8 cellular contexts compared by ENCODE assay signal in genomic region chr2:240565267-240566202, GRCh38. TPM values are rescaled to one million over a fixed set of nuclear protein-coding genes. Genes with fewer than 3 reads are reported as not detected.
DNase-seq lines count a peak whose midpoint lies in the region; ATAC-seq and FAIRE-seq lines count a peak whose summit lies in the region.

No MANE protein-coding gene starts in this region.

- WGBS in small intestine, 3 donors: 21 to 37% (median 24%) methylated on average over 26 to 27 of the region's 27 CpGs

- H3K27ac ChIP-seq in BLaER1 treated with 17β-estradiol and CSF1 and Interleukin-3, amounts not matched to agents 10 nM and 100 nM: peak overlapping the region; percentile 75 to 100 (median 98)
- H3K27ac ChIP-seq in SK-N-MC (0 out of 2 replicates have a peak overlapping the region, but pooled peaks have one; percentile 37), small intestine (ENCODE audit: low read depth in 1 of 2, low read length in 1 of 2) (peak overlapping the region; percentile 97 to 99)

- peak; percentile 62 for DNase-seq in GM19239 (ENCODE audit: insufficient read length, low spot score)
- no peak for DNase-seq in SK-N-MC (ENCODE audit: low read depth, low spot score)
- peak; percentile 92 for DNase-seq in activated naive CD4-positive, alpha-beta T cell treated with Interleukin-2 at 50 U/mL for 16 hours
- peak; percentile 89 for DNase-seq in left cardiac atrium
- peak; percentile 96 for DNase-seq in small intestine
- no peak for DNase-seq in COR-L47 (lab: John Stamatoyannopoulos, UW)

- no peaks in the 10 kb centered on the region for H3K9me3 ChIP-seq in BLaER1 treated with 17β-estradiol and CSF1 and Interleukin-3, amounts not matched to agents 10 nM and 100 nM (replicated peaks in 1 of 11)
- H3K9me3 ChIP-seq in SK-N-MC (ENCODE audit: low read depth, low read length) (no peaks in the 10 kb centered on the region), small intestine (ENCODE audit: control insufficient read depth, low read depth) (no peaks in the 10 kb centered on the region)

- H3K4me2 ChIP-seq in BLaER1 treated with 17β-estradiol and CSF1 and Interleukin-3, amounts not matched to agents 10 nM and 100 nM: peak overlapping the region; percentile 90 to 100 (median 97)

- H3K27me3 ChIP-seq in BLaER1 treated with 17β-estradiol and CSF1 and Interleukin-3, amounts not matched to agents 10 nM and 100 nM: no peaks in the 10 kb centered on the region
- H3K27me3 ChIP-seq in small intestine (ENCODE audit: control insufficient read depth in 2 of 2, insufficient read depth in 2 of 2, low read length in 2 of 2): no peaks in the 10 kb centered on the region

- H3K36me3 ChIP-seq in BLaER1 treated with 17β-estradiol and CSF1 and Interleukin-3, amounts not matched to agents 10 nM and 100 nM: peaks cover 0 to 14% (median 11%) of the 10 kb centered on the region in 11 experiments; a peak in 13 of 22 replicates
- no peaks in the 10 kb centered on the region for H3K36me3 ChIP-seq in SK-N-MC (ENCODE audit: insufficient read depth, low read length)
- H3K36me3 ChIP-seq in small intestine (ENCODE audit: control insufficient read depth in 2 of 2, insufficient read depth in 2 of 2, low read length in 2 of 2): no peaks in the 10 kb centered on the region

- H3K4me3 ChIP-seq in BLaER1 treated with 17β-estradiol and CSF1 and Interleukin-3, amounts not matched to agents 10 nM and 100 nM: peak overlapping the region; percentile 44 to 95 (median 60)
- H3K4me3 ChIP-seq in SK-N-MC: peak overlapping the region; percentile 68
- H3K4me3 ChIP-seq in small intestine (ENCODE audit: low read depth in 1 of 2, low read length in 2 of 2): peak overlapping the region in 1 of 2 donors; percentile 21

- H3K4me1 ChIP-seq in BLaER1 treated with 17β-estradiol and CSF1 and Interleukin-3, amounts not matched to agents 10 nM and 100 nM: peaks cover 72 to 81% (median 76%) of the 10 kb centered on the region in 10 experiments
- H3K4me1 ChIP-seq in small intestine (ENCODE audit: control insufficient read depth in 2 of 2, insufficient read depth in 1 of 2, low read depth in 1 of 2, low read length in 1 of 2): peaks cover 12 to 19% of the 10 kb centered on the region in 2 donors

- intact Hi-C loops in left cardiac atrium (cut with DNase I): no loop called here

- FAIRE-seq in GM19239 (lab: Jason Lieb, UNC): peak; percentile 93
- FAIRE-seq in small intestine (lab: Jason Lieb, UNC): no peak

- ATAC-seq in HG03460 (IDR thresholded peaks at IDR 0.05; ENCODE audit: unreplicated experiment) (peak; percentile 37), left cardiac atrium (peak; percentile 16 to 40)

- H3K9ac ChIP-seq in BLaER1 treated with 17β-estradiol and CSF1 and Interleukin-3, amounts not matched to agents 10 nM and 100 nM: peak overlapping the region; percentile 74 to 100 (median 87)
- peak overlapping the region; percentile 63 for H3K9ac ChIP-seq in SK-N-MC (ENCODE audit: insufficient read length)

- peaks cover 14 to 28% (median 17%) of the 10 kb centered on the region in 11 experiments; a peak in 19 of 22 replicates for H4K20me1 ChIP-seq in BLaER1 treated with 17β-estradiol and CSF1 and Interleukin-3, amounts not matched to agents 10 nM and 100 nM

RNA-seq across cellular contexts. Expression of gene RNPEPL1, which starts 2.7 kb away (rescaled TPM):
- 10 to 100 TPM; 47.3 to 67.6 TPM for total RNA-seq in left cardiac atrium
- 100 to 1,000 TPM; 100 to 149 (median 131) TPM for polyA plus RNA-seq in small intestine

RNA-seq across cellular contexts. Expression of gene DUSP28, which starts 5.4 kb away (rescaled TPM):
- 1 to 10 TPM; 8.1 to 8.2 TPM for total RNA-seq in left cardiac atrium
- polyA plus RNA-seq in small intestine: 1 to 10 TPM; 1.8 to 7.0 (median 3.1) TPM

RNA-seq across cellular contexts. Expression of gene ANKMY1, which starts 7.7 kb away (rescaled TPM):
- 1 to 10 TPM; 4.9 to 8.1 TPM for total RNA-seq in left cardiac atrium
- 1 to 10 TPM; 3.4 to 5.9 (median 5.9) TPM for polyA plus RNA-seq in small intestine

RNA-seq across cellular contexts. Expression of gene CAPN10, which starts 21.0 kb away (rescaled TPM):
- total RNA-seq in left cardiac atrium: 10 to 100 TPM; 17.9 to 26.6 TPM
- polyA plus RNA-seq in small intestine: 10 to 100 TPM; 19.7 to 33.8 (median 32.9) TPM

RNA-seq across cellular contexts. Expression of gene GPR35, which starts 59.7 kb away (rescaled TPM):
- 1 to 10 TPM; 1.1 to 1.3 TPM for total RNA-seq in left cardiac atrium
- 100 to 1,000 TPM in 2 of 3 donors, 10 to 100 TPM in 1; 75.5 to 367 (median 327) TPM for polyA plus RNA-seq in small intestine

Comparison
In these comparisons a context has a peak if more than half of its experiments do, and no peak if none do; other contexts are left out.
1. H3K27ac ChIP-seq: peak in every context shown above with its lines; median percentile 98 in BLaER1 treated with 17β-estradiol and CSF1 and Interleukin-3, amounts not matched to agents 10 nM and 100 nM; 98 in small intestine; 37 in SK-N-MC.
2. DNase-seq: peak in GM19239 (single experiment), activated naive CD4-positive, alpha-beta T cell treated with Interleukin-2 at 50 U/mL for 16 hours (single experiment), left cardiac atrium (single experiment) and small intestine (single experiment); none in SK-N-MC (single experiment) and COR-L47 (single experiment).